In genomic region chr4:76696109-76696508, GRCh38 we compare ENCODE assay signal across 12 cellular contexts.
DNase-seq lines count a peak whose midpoint lies in the region; ATAC-seq and TF ChIP-seq lines count a peak whose summit lies in the region.
"Had no signal": no experiment of that assay in that cellular context is flagged by ENCODE, and none has a peak within 500 bp of the region (broad histone marks: within the 10 kb centered on the region; RNA-seq: fewer than 3 reads in every experiment).

No MANE protein-coding gene starts in this region.

- no peak for TF ChIP-seq CTCF in foreskin fibroblast (IDR thresholded peaks at IDR 0.05; ENCODE audit: low read depth, low read length)
- TF ChIP-seq CTCF in thyroid gland (IDR thresholded peaks at IDR 0.05): no peak
- no peak for TF ChIP-seq CTCF in foreskin keratinocyte (conservative IDR thresholded peaks at IDR 0.05)

- DNase-seq in NCI-H82 (lab: John Stamatoyannopoulos, UW) (peak; percentile 5), NCI-H82 treated with DMSO at 0.1 percent for 48 hours (lab: John Stamatoyannopoulos, UW; ENCODE audit: unreplicated experiment) (no peak), NCI-H345 (lab: John Stamatoyannopoulos, UW) (peak; percentile 72), foreskin fibroblast (peak; percentile 74 to 89), thyroid gland (peak; percentile 12 to 15), foreskin keratinocyte (no peak), ACHN (no peak)
- DNase-seq: AML-193, amniotic stem cell, lower lobe of right lung, NCI-H1048 had no signal

- no peak overlapping the region for H3K27ac ChIP-seq in thyroid gland
- H3K27ac ChIP-seq in foreskin keratinocyte: no peak overlapping the region
- H3K27ac ChIP-seq: lower lobe of right lung had no signal

- H3K4me1 ChIP-seq in thyroid gland (peaks cover 0 to 3% of the 10 kb centered on the region in 2 donors), foreskin keratinocyte (peaks cover 9% of the 10 kb centered on the region)

- in situ Hi-C loops in ACHN (cut with HindIII; ENCODE audit: low pct_ligation_motif_present, low pct_unique_long_range_greater_than_20kb, low sequenced_read_pairs): no loop called here

- H3K4me3 ChIP-seq in foreskin fibroblast (ENCODE audit: low read depth in 1 of 2, low read length in 2 of 2): no peak overlapping the region
- H3K4me3 ChIP-seq in thyroid gland (replicated peaks in 1 of 3): no peak overlapping the region
- H3K4me3 ChIP-seq: lower lobe of right lung had no signal

- H3K9me3 ChIP-seq in thyroid gland: no peaks in the 10 kb centered on the region
- H3K9me3 ChIP-seq: lower lobe of right lung had no signal

- TF ChIP-seq POLR2A in thyroid gland (IDR thresholded peaks at IDR 0.05): no peak

- WGBS in thyroid gland, 2 donors: 51 to 54% methylated on average over 7 of the region's 7 CpGs

- intact Hi-C loops in thyroid gland (cut with DNase I): no loop called here

- no peaks in the 10 kb centered on the region for H3K36me3 ChIP-seq in thyroid gland
- H3K36me3 ChIP-seq: lower lobe of right lung had no signal

- H3K27me3 ChIP-seq in thyroid gland: no peaks in the 10 kb centered on the region
- no peaks in the 10 kb centered on the region for H3K27me3 ChIP-seq in foreskin keratinocyte

- ATAC-seq in foreskin keratinocyte (no peak), GM21526 (IDR thresholded peaks at IDR 0.05; ENCODE audit: low FRiP score, unreplicated experiment) (no peak)
- ATAC-seq: lower lobe of right lung had no signal

Comparison
In these comparisons a context has a peak if more than half of its experiments do, and no peak if none do; other contexts are left out.
1. DNase-seq: peak in NCI-H82 (single experiment), NCI-H345 (single experiment), foreskin fibroblast (2 of 2) and thyroid gland (2 of 2); none in NCI-H82 treated with DMSO at 0.1 percent for 48 hours (single experiment), foreskin keratinocyte (0 of 2) and ACHN (single experiment).